Comparison of ENCODE assay signal across 8 cellular contexts in the genomic region with DNA sequence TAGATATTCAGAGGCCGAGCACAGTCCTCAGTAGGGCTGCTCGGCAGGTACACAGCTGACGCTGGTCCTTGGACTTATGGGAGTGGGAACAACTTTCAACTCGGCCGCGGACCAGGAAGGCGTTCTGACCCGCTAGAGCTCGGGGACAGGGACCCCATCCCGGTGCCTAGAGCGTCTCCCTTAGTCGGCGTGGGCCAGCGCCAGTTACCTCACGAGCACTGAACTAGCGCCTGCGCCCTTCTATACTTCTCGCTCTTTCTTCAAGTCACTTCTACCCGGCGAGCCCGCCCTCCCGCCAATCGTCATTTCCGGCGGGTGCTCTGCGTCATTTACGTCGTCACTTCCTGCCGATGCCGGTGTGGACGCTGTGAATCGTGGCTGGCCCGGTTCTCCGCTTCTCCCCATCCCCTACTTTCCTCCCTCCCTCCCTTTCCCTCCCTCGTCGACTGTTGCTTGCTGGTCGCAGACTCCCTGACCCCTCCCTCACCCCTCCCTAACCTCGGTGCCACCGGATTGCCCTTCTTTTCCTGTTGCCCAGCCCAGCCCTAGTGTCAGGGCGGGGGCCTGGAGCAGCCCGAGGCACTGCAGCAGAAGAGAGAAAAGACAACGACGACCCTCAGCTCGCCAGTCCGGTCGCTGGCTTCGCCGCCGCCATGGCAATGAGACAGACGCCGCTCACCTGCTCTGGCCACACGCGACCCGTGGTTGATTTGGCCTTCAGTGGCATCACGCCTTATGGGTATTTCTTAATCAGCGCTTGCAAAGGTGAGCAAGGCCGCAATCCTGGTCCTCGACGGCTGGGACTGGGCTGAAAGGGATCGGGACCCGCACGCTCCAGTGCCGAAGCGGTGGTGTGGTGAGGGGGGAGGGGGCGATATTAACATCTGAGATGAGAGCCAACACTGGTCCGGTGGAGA. TPM values are rescaled to one million over a fixed set of nuclear protein-coding genes. Genes with fewer than 3 reads are reported as not detected.
DNase-seq lines count a peak whose midpoint lies in the region; ATAC-seq and TF ChIP-seq lines count a peak whose summit lies in the region.

A gene with protein sequence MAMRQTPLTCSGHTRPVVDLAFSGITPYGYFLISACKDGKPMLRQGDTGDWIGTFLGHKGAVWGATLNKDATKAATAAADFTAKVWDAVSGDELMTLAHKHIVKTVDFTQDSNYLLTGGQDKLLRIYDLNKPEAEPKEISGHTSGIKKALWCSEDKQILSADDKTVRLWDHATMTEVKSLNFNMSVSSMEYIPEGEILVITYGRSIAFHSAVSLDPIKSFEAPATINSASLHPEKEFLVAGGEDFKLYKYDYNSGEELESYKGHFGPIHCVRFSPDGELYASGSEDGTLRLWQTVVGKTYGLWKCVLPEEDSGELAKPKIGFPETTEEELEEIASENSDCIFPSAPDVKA (plus strand): TSS at position 333 of the 917 bp plus-strand sequence. CDS start 321 bp downstream, at position 654.

- WGBS in liver, result under 1% methylated on average over 66 of the region's 66 CpGs

- peak within 1 kb of the TSS; percentile 98 to 100 for H3K9ac ChIP-seq in liver (ENCODE audit: low read depth in 1 of 2, low read length in 2 of 2)

- peak; percentile 97 for ATAC-seq in GM19397 (IDR thresholded peaks at IDR 0.05; ENCODE audit: unreplicated experiment)
- ATAC-seq in HG03571 (IDR thresholded peaks at IDR 0.05; ENCODE audit: unreplicated experiment), result peak; percentile 95

- intact Hi-C loops in CD14-positive monocyte (cut with micrococcal nuclease), result no loop called here

- H3K27ac Mint-ChIP-seq in CD14-positive monocyte, result peak within 1 kb of the TSS; percentile 97 to 99 (median 98)

- TF ChIP-seq RAD21 in liver (IDR thresholded peaks at IDR 0.05), result no peak

- peak within 1 kb of the TSS; percentile 99 to 100 for H3K27ac ChIP-seq in liver (ENCODE audit: low read depth in 1 of 2, low read length in 2 of 2)

- DNase-seq in CD14-positive monocyte (ENCODE audit: low spot score) (peak; percentile 96), NCI-H82 (lab: John Stamatoyannopoulos, UW) (peak; percentile 99), dermis microvascular lymphatic vessel endothelial cell (ENCODE audit: low read depth in 2 of 2) (peak; percentile 91 to 98)
- peak; percentile 94 for DNase-seq in activated CD4-positive, alpha-beta T cell treated with anti-CD3 and anti-CD28 coated beads, Interleukin-2, amount 50 U/mL, for 48 hours
- DNase-seq in stimulated activated CD4-positive, alpha-beta T cell treated with anti-CD3 and anti-CD28 coated beads, Interleukin-4, amount 100 ng/mL, for 24 hours, result peak; percentile 95

- TF ChIP-seq CTCF in CD14-positive monocyte (IDR thresholded peaks at IDR 0.05) (no peak), liver (IDR thresholded peaks at IDR 0.05; ENCODE audit: low read depth, low read length, missing input control) (no peak)

- H3K27me3 ChIP-seq in liver (ENCODE audit: control insufficient read depth in 4 of 4, insufficient read depth in 4 of 4, low read length in 3 of 4), result no peaks in the 10 kb centered on the region

- peak within 1 kb of the TSS; percentile 69 to 97 (median 80) for H3K4me3 ChIP-seq in liver (ENCODE audit: low read depth in 1 of 3, low read length in 3 of 3)

- H3K4me1 Mint-ChIP-seq in CD14-positive monocyte, result peaks cover 30% of the 10 kb centered on the region

- peaks cover 2 to 6% (median 3%) of the 10 kb centered on the region in 3 donors for H3K27me3 Mint-ChIP-seq in CD14-positive monocyte (ENCODE audit: low read depth in 3 of 3)

- no peaks in the 10 kb centered on the region for H3K9me3 ChIP-seq in liver (ENCODE audit: control insufficient read depth in 4 of 4, low read length in 3 of 4)

- no peaks in the 10 kb centered on the region for H3K9me3 Mint-ChIP-seq in CD14-positive monocyte

- peaks cover 7 to 50% (median 34%) of the 10 kb centered on the region in 4 donors for H3K4me1 ChIP-seq in liver (ENCODE audit: control insufficient read depth in 4 of 4, insufficient read depth in 4 of 4, low read length in 3 of 4)

- peaks cover 30 to 34% of the 10 kb centered on the region in 2 donors for H3K36me3 Mint-ChIP-seq in CD14-positive monocyte

- peak within 1 kb of the TSS; percentile 94 for H3K4me3 Mint-ChIP-seq in CD14-positive monocyte

- H3K36me3 ChIP-seq in liver (ENCODE audit: control insufficient read depth in 4 of 4, insufficient read depth in 3 of 4, low read depth in 1 of 4, low read length in 3 of 4), result peaks cover 0 to 5% (median under 1%) of the 10 kb centered on the region in 4 donors

TF ChIP-seq in liver, 16 proteins besides CTCF, POLR2A, EP300 and RAD21:
- peak; percentile 96 to 98 for TF ChIP-seq GABPA (IDR thresholded peaks at IDR 0.05 in 1 of 2, conservative IDR thresholded peaks at IDR 0.05 in 1 of 2)
- TF ChIP-seq, protein P1, sequence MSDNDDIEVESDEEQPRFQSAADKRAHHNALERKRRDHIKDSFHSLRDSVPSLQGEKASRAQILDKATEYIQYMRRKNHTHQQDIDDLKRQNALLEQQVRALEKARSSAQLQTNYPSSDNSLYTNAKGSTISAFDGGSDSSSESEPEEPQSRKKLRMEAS (IDR thresholded peaks at IDR 0.05), result peak; percentile 13
- TF ChIP-seq, protein P2, sequence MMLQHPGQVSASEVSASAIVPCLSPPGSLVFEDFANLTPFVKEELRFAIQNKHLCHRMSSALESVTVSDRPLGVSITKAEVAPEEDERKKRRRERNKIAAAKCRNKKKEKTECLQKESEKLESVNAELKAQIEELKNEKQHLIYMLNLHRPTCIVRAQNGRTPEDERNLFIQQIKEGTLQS (IDR thresholded peaks at IDR 0.05), result no peak
- TF ChIP-seq, protein P3, sequence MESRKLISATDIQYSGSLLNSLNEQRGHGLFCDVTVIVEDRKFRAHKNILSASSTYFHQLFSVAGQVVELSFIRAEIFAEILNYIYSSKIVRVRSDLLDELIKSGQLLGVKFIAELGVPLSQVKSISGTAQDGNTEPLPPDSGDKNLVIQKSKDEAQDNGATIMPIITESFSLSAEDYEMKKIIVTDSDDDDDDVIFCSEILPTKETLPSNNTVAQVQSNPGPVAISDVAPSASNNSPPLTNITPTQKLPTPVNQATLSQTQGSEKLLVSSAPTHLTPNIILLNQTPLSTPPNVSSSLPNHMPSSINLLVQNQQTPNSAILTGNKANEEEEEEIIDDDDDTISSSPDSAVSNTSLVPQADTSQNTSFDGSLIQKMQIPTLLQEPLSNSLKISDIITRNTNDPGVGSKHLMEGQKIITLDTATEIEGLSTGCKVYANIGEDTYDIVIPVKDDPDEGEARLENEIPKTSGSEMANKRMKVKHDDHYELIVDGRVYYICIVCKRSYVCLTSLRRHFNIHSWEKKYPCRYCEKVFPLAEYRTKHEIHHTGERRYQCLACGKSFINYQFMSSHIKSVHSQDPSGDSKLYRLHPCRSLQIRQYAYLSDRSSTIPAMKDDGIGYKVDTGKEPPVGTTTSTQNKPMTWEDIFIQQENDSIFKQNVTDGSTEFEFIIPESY (IDR thresholded peaks at IDR 0.05), result peak; percentile 17
- TF ChIP-seq SP1 (IDR thresholded peaks at IDR 0.05), result peak; percentile 39
- TF ChIP-seq JUND (IDR thresholded peaks at IDR 0.05), result peak in 1 of 2 donors; percentile 45
- peak in 1 of 2 donors; percentile 39 for TF ChIP-seq HNF4A (conservative IDR thresholded peaks at IDR 0.05)
- peak; percentile 25 to 33 for TF ChIP-seq RXRA (IDR thresholded peaks at IDR 0.05)
- TF ChIP-seq NR2F2 (IDR thresholded peaks at IDR 0.05), result no peak
- TF ChIP-seq, protein P4, sequence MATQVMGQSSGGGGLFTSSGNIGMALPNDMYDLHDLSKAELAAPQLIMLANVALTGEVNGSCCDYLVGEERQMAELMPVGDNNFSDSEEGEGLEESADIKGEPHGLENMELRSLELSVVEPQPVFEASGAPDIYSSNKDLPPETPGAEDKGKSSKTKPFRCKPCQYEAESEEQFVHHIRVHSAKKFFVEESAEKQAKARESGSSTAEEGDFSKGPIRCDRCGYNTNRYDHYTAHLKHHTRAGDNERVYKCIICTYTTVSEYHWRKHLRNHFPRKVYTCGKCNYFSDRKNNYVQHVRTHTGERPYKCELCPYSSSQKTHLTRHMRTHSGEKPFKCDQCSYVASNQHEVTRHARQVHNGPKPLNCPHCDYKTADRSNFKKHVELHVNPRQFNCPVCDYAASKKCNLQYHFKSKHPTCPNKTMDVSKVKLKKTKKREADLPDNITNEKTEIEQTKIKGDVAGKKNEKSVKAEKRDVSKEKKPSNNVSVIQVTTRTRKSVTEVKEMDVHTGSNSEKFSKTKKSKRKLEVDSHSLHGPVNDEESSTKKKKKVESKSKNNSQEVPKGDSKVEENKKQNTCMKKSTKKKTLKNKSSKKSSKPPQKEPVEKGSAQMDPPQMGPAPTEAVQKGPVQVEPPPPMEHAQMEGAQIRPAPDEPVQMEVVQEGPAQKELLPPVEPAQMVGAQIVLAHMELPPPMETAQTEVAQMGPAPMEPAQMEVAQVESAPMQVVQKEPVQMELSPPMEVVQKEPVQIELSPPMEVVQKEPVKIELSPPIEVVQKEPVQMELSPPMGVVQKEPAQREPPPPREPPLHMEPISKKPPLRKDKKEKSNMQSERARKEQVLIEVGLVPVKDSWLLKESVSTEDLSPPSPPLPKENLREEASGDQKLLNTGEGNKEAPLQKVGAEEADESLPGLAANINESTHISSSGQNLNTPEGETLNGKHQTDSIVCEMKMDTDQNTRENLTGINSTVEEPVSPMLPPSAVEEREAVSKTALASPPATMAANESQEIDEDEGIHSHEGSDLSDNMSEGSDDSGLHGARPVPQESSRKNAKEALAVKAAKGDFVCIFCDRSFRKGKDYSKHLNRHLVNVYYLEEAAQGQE (IDR thresholded peaks at IDR 0.05), result peak; percentile 93
- TF ChIP-seq FOXA1 (IDR thresholded peaks at IDR 0.05), result no peak
- TF ChIP-seq EGR1 (IDR thresholded peaks at IDR 0.05; ENCODE audit: low read depth in 2 of 2), result no peak
- TF ChIP-seq YY1 (IDR thresholded peaks at IDR 0.05), result peak; percentile 86
- peak; percentile 93 for TF ChIP-seq TAF1 (conservative IDR thresholded peaks at IDR 0.05)
- no peak for TF ChIP-seq HNF4G (IDR thresholded peaks at IDR 0.05)
- TF ChIP-seq FOXA2 (IDR thresholded peaks at IDR 0.05), result no peak
TF ChIP-seq in liver: peak in this region for 10.

RNA-seq across cellular contexts. Expression of the gene that starts here (rescaled TPM):
- polyA plus RNA-seq in CD14-positive monocyte, result 100 to 1,000 TPM in 1 of 2 donors, 10 to 100 TPM in 1; 98.2 to 111 TPM
- total RNA-seq in dermis microvascular lymphatic vessel endothelial cell, result 62.5 and 72.9 TPM in 2 replicates
- 10 to 100 TPM; 33.5 to 41.0 TPM for total RNA-seq in liver
- polyA plus RNA-seq in liver, result 10 to 100 TPM; 55.2 to 63.8 TPM

Comparison
In these comparisons a context has a peak if more than half of its experiments do, and no peak if none do; other contexts are left out.
1. Peak in every context shown above with its lines: DNase-seq, ATAC-seq, H3K4me3 ChIP-seq and H3K27ac ChIP-seq.